Comparison of ENCODE assay signal across 24 cellular contexts in genomic region chr22:25101986-25102385, GRCh38.
"Had no signal": no experiment of that assay in that cellular context is flagged by ENCODE, and none has a peak within 500 bp of the region (broad histone marks: within the 10 kb centered on the region; RNA-seq: fewer than 3 reads in every experiment).

No MANE protein-coding gene starts in this region.

- H3K27me3 Mint-ChIP-seq: activated CD4-positive, alpha-beta T cell treated with anti-CD3 and anti-CD28 coated beads, Interleukin-2, amount 10 ng/mL, durations not matched to agents 24 days and 14 days; activated CD8-positive, alpha-beta memory T cell treated with anti-CD3 and anti-CD28 coated beads, Interleukin-2, amount 10 ng/mL, durations not matched to agents 7 days and 5 days; activated naive CD8-positive, alpha-beta T cell treated with anti-CD3 and anti-CD28 coated beads for 36 hours; central memory CD8-positive, alpha-beta T cell had no signal

- H3K4me2 ChIP-seq: KMS-11, PC-9 had no signal

- DNase-seq: activated B cell treated with CpG ODN at 0.5 μM for 24 hours; activated CD4-positive, alpha-beta T cell treated with anti-CD3 and anti-CD28 coated beads for 1 hour; activated CD4-positive, alpha-beta T cell treated with anti-CD3 and anti-CD28 coated beads, Interleukin-2, amount 10 ng/mL, durations not matched to agents 24 days and 14 days; activated CD4-positive, alpha-beta T cell treated with anti-CD3 and anti-CD28 coated beads, Interleukin-2, amount 50 U/mL, for 48 hours; activated CD8-positive, alpha-beta memory T cell treated with anti-CD3 and anti-CD28 coated beads, Interleukin-2, amount 10 ng/mL, durations not matched to agents 7 days and 5 days; activated gamma-delta T cell; activated naive CD4-positive, alpha-beta T cell treated with anti-CD3 and anti-CD28 coated beads for 36 hours; activated naive CD8-positive, alpha-beta T cell treated with anti-CD3 and anti-CD28 coated beads for 36 hours; activated T-cell treated with anti-CD3 and anti-CD28 coated beads, Interleukin-2, amount 50 U/mL, for 4 hours; anterior cingulate cortex; body of pancreas; MM.1S; NCI-H1105; NCI-H1436; NCI-H187 treated with DMSO at 0.1 percent for 48 hours; NCI-H2081 treated with DMSO at 0.1 percent for 48 hours; NCI-H446; NCI-H524; SIG-M5; T-helper 17 cell; T-helper 9 cell had no signal

- H3K27ac ChIP-seq: body of pancreas, KMS-11, PC-9 had no signal

- H3K27ac Mint-ChIP-seq: activated B cell treated with CpG ODN at 0.5 μM for 24 hours; activated CD4-positive, alpha-beta T cell treated with anti-CD3 and anti-CD28 coated beads, Interleukin-2, amount 10 ng/mL, durations not matched to agents 24 days and 14 days; activated CD8-positive, alpha-beta memory T cell treated with anti-CD3 and anti-CD28 coated beads, Interleukin-2, amount 10 ng/mL, durations not matched to agents 7 days and 5 days; activated naive CD4-positive, alpha-beta T cell treated with anti-CD3 and anti-CD28 coated beads for 36 hours; activated naive CD8-positive, alpha-beta T cell treated with anti-CD3 and anti-CD28 coated beads for 36 hours; T-helper 17 cell had no signal

- H3K27me3 ChIP-seq: body of pancreas had no signal

- H3K4me1 ChIP-seq: body of pancreas had no signal

- H3K36me3 Mint-ChIP-seq: activated CD8-positive, alpha-beta memory T cell treated with anti-CD3 and anti-CD28 coated beads, Interleukin-2, amount 10 ng/mL, durations not matched to agents 7 days and 5 days had no signal

- H2AFZ ChIP-seq: PC-9 had no signal

- H3K4me3 ChIP-seq: body of pancreas, PC-9 had no signal

- H3K4me3 Mint-ChIP-seq: activated B cell treated with CpG ODN at 0.5 μM for 24 hours; activated CD4-positive, alpha-beta T cell treated with anti-CD3 and anti-CD28 coated beads, Interleukin-2, amount 10 ng/mL, durations not matched to agents 24 days and 14 days; activated CD8-positive, alpha-beta memory T cell treated with anti-CD3 and anti-CD28 coated beads, Interleukin-2, amount 10 ng/mL, durations not matched to agents 7 days and 5 days; activated naive CD4-positive, alpha-beta T cell treated with anti-CD3 and anti-CD28 coated beads for 36 hours; activated naive CD8-positive, alpha-beta T cell treated with anti-CD3 and anti-CD28 coated beads for 36 hours; activated T-cell treated with anti-CD3 and anti-CD28 coated beads, Interleukin-2, amount 50 U/mL, for 4 hours; central memory CD8-positive, alpha-beta T cell; T-helper 17 cell had no signal

- ATAC-seq: activated CD8-positive, alpha-beta memory T cell treated with anti-CD3 and anti-CD28 coated beads, Interleukin-2, amount 10 ng/mL, durations not matched to agents 7 days and 5 days; activated T-cell treated with anti-CD3 and anti-CD28 coated beads, Interleukin-2, amount 50 U/mL, for 4 hours; body of pancreas; T-helper 17 cell had no signal

- H3K4me1 Mint-ChIP-seq: activated B cell treated with CpG ODN at 0.5 μM for 24 hours; activated CD8-positive, alpha-beta memory T cell treated with anti-CD3 and anti-CD28 coated beads, Interleukin-2, amount 10 ng/mL, durations not matched to agents 7 days and 5 days; activated naive CD8-positive, alpha-beta T cell treated with anti-CD3 and anti-CD28 coated beads for 36 hours; T-helper 17 cell had no signal

- H3K9me3 Mint-ChIP-seq: activated B cell treated with CpG ODN at 0.5 μM for 24 hours; activated CD4-positive, alpha-beta T cell treated with anti-CD3 and anti-CD28 coated beads, Interleukin-2, amount 10 ng/mL, durations not matched to agents 24 days and 14 days; activated naive CD4-positive, alpha-beta T cell treated with anti-CD3 and anti-CD28 coated beads for 36 hours; activated naive CD8-positive, alpha-beta T cell treated with anti-CD3 and anti-CD28 coated beads for 36 hours; activated T-cell treated with anti-CD3 and anti-CD28 coated beads, Interleukin-2, amount 50 U/mL, for 4 hours; central memory CD8-positive, alpha-beta T cell had no signal
